Comparison of ENCODE assay signal across 1 cellular context in genomic region chr5:138178516-138179276, GRCh38.
TF ChIP-seq lines count a peak whose summit lies in the region.

A gene with protein sequence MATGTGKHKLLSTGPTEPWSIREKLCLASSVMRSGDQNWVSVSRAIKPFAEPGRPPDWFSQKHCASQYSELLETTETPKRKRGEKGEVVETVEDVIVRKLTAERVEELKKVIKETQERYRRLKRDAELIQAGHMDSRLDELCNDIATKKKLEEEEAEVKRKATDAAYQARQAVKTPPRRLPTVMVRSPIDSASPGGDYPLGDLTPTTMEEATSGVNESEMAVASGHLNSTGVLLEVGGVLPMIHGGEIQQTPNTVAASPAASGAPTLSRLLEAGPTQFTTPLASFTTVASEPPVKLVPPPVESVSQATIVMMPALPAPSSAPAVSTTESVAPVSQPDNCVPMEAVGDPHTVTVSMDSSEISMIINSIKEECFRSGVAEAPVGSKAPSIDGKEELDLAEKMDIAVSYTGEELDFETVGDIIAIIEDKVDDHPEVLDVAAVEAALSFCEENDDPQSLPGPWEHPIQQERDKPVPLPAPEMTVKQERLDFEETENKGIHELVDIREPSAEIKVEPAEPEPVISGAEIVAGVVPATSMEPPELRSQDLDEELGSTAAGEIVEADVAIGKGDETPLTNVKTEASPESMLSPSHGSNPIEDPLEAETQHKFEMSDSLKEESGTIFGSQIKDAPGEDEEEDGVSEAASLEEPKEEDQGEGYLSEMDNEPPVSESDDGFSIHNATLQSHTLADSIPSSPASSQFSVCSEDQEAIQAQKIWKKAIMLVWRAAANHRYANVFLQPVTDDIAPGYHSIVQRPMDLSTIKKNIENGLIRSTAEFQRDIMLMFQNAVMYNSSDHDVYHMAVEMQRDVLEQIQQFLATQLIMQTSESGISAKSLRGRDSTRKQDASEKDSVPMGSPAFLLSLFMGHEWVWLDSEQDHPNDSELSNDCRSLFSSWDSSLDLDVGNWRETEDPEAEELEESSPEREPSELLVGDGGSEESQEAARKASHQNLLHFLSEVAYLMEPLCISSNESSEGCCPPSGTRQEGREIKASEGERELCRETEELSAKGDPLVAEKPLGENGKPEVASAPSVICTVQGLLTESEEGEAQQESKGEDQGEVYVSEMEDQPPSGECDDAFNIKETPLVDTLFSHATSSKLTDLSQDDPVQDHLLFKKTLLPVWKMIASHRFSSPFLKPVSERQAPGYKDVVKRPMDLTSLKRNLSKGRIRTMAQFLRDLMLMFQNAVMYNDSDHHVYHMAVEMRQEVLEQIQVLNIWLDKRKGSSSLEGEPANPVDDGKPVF (minus strand): TSS chr5:138178630. CDS start chr5:138178614, 16 bp downstream.
Gene KIF20A, plus strand, starts transcription at chr5:138179112. Its CDS starts 569 bp downstream, at chr5:138179681.

TF ChIP-seq in A549, 52 proteins besides CTCF, POLR2A, EP300 and RAD21 (continued from another document):
- TF ChIP-seq, protein P1, sequence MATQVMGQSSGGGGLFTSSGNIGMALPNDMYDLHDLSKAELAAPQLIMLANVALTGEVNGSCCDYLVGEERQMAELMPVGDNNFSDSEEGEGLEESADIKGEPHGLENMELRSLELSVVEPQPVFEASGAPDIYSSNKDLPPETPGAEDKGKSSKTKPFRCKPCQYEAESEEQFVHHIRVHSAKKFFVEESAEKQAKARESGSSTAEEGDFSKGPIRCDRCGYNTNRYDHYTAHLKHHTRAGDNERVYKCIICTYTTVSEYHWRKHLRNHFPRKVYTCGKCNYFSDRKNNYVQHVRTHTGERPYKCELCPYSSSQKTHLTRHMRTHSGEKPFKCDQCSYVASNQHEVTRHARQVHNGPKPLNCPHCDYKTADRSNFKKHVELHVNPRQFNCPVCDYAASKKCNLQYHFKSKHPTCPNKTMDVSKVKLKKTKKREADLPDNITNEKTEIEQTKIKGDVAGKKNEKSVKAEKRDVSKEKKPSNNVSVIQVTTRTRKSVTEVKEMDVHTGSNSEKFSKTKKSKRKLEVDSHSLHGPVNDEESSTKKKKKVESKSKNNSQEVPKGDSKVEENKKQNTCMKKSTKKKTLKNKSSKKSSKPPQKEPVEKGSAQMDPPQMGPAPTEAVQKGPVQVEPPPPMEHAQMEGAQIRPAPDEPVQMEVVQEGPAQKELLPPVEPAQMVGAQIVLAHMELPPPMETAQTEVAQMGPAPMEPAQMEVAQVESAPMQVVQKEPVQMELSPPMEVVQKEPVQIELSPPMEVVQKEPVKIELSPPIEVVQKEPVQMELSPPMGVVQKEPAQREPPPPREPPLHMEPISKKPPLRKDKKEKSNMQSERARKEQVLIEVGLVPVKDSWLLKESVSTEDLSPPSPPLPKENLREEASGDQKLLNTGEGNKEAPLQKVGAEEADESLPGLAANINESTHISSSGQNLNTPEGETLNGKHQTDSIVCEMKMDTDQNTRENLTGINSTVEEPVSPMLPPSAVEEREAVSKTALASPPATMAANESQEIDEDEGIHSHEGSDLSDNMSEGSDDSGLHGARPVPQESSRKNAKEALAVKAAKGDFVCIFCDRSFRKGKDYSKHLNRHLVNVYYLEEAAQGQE (IDR thresholded peaks at IDR 0.05) = no peak
- no peak for TF ChIP-seq ESRRA (IDR thresholded peaks at IDR 0.05; ENCODE audit: borderline replicate concordance, low read length)
- TF ChIP-seq KDM5A (IDR thresholded peaks at IDR 0.05) = peak; percentile 83
- no peak for TF ChIP-seq MAFK (IDR thresholded peaks at IDR 0.05; ENCODE audit: partially characterized antibody)
- TF ChIP-seq CHD2 (IDR thresholded peaks at IDR 0.05; ENCODE audit: low read length, partially characterized antibody) = no peak
- TF ChIP-seq USF2 (IDR thresholded peaks at IDR 0.05) = no peak
- peak; percentile 50; the same call in 1 of the 2 replicates for TF ChIP-seq MYC (IDR thresholded peaks at IDR 0.05; ENCODE audit: borderline replicate concordance, low read length)
- no peak for TF ChIP-seq SREBF2 (IDR thresholded peaks at IDR 0.05)
- no peak for TF ChIP-seq HOXA7 (CRISPR knock-in tag; IDR thresholded peaks at IDR 0.05)
- TF ChIP-seq NPAS2 (CRISPR knock-in tag; IDR thresholded peaks at IDR 0.05; ENCODE audit: borderline replicate concordance) = no peak
- no peak for TF ChIP-seq JUNB (IDR thresholded peaks at IDR 0.05)
- TF ChIP-seq POLR2AphosphoS2 (conservative IDR thresholded peaks at IDR 0.05; ENCODE audit: low read length) = no peak
